In genomic region chr19:48806818-48807589, GRCh38 we compare ENCODE assay signal across 8 cellular contexts. TPM values are rescaled to one million over a fixed set of nuclear protein-coding genes. Genes with fewer than 3 reads are reported as not detected.
DNase-seq lines count a peak whose midpoint lies in the region; ATAC-seq and TF ChIP-seq lines count a peak whose summit lies in the region.

No MANE protein-coding gene starts in this region.

- H3K36me3 Mint-ChIP-seq in nephron (ENCODE audit: low read depth) (no peaks in the 10 kb centered on the region), CD14-positive monocyte (peaks cover 5 to 6% of the 10 kb centered on the region in 2 donors)

- intact Hi-C loops in CD14-positive monocyte (cut with micrococcal nuclease): no loop called here

- DNase-seq in D341Med (ENCODE audit: low spot score) (peak; percentile 79), HuH-7 (ENCODE audit: low spot score) (peak; percentile 88), dermis blood vessel endothelial cell (peak; percentile 62), occipital lobe (lab: John Stamatoyannopoulos, UW) (no peak), CD14-positive monocyte (ENCODE audit: low spot score) (no peak)
- no peak for DNase-seq in stimulated activated CD4-positive, alpha-beta T cell treated with anti-CD3 and anti-CD28 coated beads, Interleukin-2, amount 100 ng/mL, for 24 hours

- H3K4me3 Mint-ChIP-seq in nephron (peak overlapping the region; percentile 68 to 81 (median 78)), CD14-positive monocyte (no peak overlapping the region)

- no peak for ATAC-seq in GM19452 (IDR thresholded peaks at IDR 0.05; ENCODE audit: unreplicated experiment)

- peak overlapping the region; percentile 86 to 94 (median 91) for H3K27ac Mint-ChIP-seq in nephron
- H3K27ac Mint-ChIP-seq in CD14-positive monocyte: no peak overlapping the region

- TF ChIP-seq CTCF in nephron (IDR thresholded peaks at IDR 0.05; ENCODE audit: unreplicated experiment in 3 of 3): no peak
- TF ChIP-seq CTCF in CD14-positive monocyte (IDR thresholded peaks at IDR 0.05): no peak

- H3K27me3 Mint-ChIP-seq in nephron (ENCODE audit: low read depth) (no peaks in the 10 kb centered on the region), CD14-positive monocyte (ENCODE audit: low read depth in 3 of 3) (peaks cover 0 to 8% (median 4%) of the 10 kb centered on the region in 3 donors)

- H3K9me3 Mint-ChIP-seq in nephron (no peaks in the 10 kb centered on the region), CD14-positive monocyte (no peaks in the 10 kb centered on the region)

- peaks cover 29% of the 10 kb centered on the region for H3K4me1 Mint-ChIP-seq in nephron
- H3K4me1 Mint-ChIP-seq in CD14-positive monocyte: peaks cover 20% of the 10 kb centered on the region

RNA-seq across cellular contexts. Expression of gene BCAT2, which starts 3.8 kb away (rescaled TPM):
- total RNA-seq in dermis blood vessel endothelial cell (40.7 and 56.7 TPM in 2 replicates), occipital lobe (12.5 TPM)
- polyA plus RNA-seq in CD14-positive monocyte: 10 to 100 TPM; 16.0 to 17.0 TPM

RNA-seq across cellular contexts. Expression of gene HSD17B14, which starts 29.3 kb away (rescaled TPM):
- total RNA-seq in dermis blood vessel endothelial cell (1.5 and 8.0 TPM in 2 replicates), occipital lobe (2.5 TPM)
- not detected for polyA plus RNA-seq in CD14-positive monocyte

RNA-seq across cellular contexts. Expression of gene FGF21, which starts 51.7 kb away (rescaled TPM):
- not detected in 2 replicates for total RNA-seq in dermis blood vessel endothelial cell
- total RNA-seq in occipital lobe: not detected
- polyA plus RNA-seq in CD14-positive monocyte: not detected

RNA-seq across cellular contexts. Expression of gene FUT1, which starts 54.6 kb away (rescaled TPM):
- 8.1 and 10.9 TPM in 2 replicates for total RNA-seq in dermis blood vessel endothelial cell
- 0.47 TPM for total RNA-seq in occipital lobe
- polyA plus RNA-seq in CD14-positive monocyte: not detected

Comparison
In these comparisons a context has a peak if more than half of its experiments do, and no peak if none do; other contexts are left out.
1. DNase-seq: peak in D341Med (single experiment), HuH-7 (single experiment) and dermis blood vessel endothelial cell (single experiment); none in occipital lobe (single experiment), CD14-positive monocyte (single experiment) and stimulated activated CD4-positive, alpha-beta T cell treated with anti-CD3 and anti-CD28 coated beads, Interleukin-2, amount 100 ng/mL, for 24 hours (0 of 2).
2. H3K27ac Mint-ChIP-seq: peak in nephron (3 of 3); none in CD14-positive monocyte (0 of 7).
3. H3K4me3 Mint-ChIP-seq: peak in nephron (3 of 3); none in CD14-positive monocyte (0 of 2).